2 cellular contexts compared by ENCODE assay signal in the genomic region with DNA sequence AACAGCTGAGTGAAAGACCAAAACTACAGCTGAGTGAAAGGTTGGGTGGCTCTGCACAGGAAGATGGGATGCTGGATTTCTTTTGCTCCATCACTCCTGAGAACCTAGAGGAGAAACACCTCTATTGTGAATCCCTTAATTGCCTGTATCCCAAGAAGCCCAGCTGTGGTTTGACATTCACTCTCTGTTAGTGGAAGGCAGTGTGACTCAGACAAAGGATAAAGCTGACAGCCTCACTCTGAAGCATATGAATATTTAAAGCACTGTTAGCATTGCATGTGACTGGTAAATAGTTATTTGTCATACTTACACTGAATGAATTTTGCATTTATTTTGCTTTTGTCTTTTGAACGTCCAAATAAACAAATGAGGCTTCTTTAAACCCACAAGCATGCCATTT.
A peak's percentile ranks its signal among the peaks of the same experiment; 100 is the strongest.
TF ChIP-seq lines count a peak whose summit lies in the region.

No MANE protein-coding gene starts in this region.

TF ChIP-seq in IMR-90, 13 proteins besides CTCF, POLR2A, EP300 and RAD21 (continued from another document):
- no peak for TF ChIP-seq USF2 (IDR thresholded peaks at IDR 0.05; ENCODE audit: low read depth, low read length)
- 0 out of 2 replicates have a peak, but pooled peaks have one; percentile 43 for TF ChIP-seq BHLHE40 (IDR thresholded peaks at IDR 0.05; ENCODE audit: low read depth, low read length)
TF ChIP-seq in IMR-90: peak in this region for 1.

TF ChIP-seq in HepG2, 621 proteins besides CTCF, POLR2A, EP300 and RAD21 (continued from another document):
- TF ChIP-seq ZSCAN20 (CRISPR knock-in tag; IDR thresholded peaks at IDR 0.05; ENCODE audit: borderline replicate concordance) (no peak), ZGPAT (CRISPR knock-in tag; IDR thresholded peaks at IDR 0.05) (no peak), FOXO1 (CRISPR knock-in tag; IDR thresholded peaks at IDR 0.05) (no peak), ZNF296 (CRISPR knock-in tag; conservative IDR thresholded peaks at IDR 0.05) (no peak), REL (CRISPR knock-in tag; conservative IDR thresholded peaks at IDR 0.05) (no peak), USF2 (IDR thresholded peaks at IDR 0.05; ENCODE audit: low read depth, low read length) (no peak), USF2 (CRISPR knock-in tag; IDR thresholded peaks at IDR 0.05; ENCODE audit: borderline replicate concordance) (no peak)
